8 cellular contexts compared by ENCODE assay signal in genomic region chr4:118969359-118969758, GRCh38.
A peak's percentile ranks its signal among the peaks of the same experiment; 100 is the strongest.
DNase-seq lines count a peak whose midpoint lies in the region; ATAC-seq, FAIRE-seq and TF ChIP-seq lines count a peak whose summit lies in the region.

No MANE protein-coding gene starts in this region.

- no peak overlapping the region for H2AFZ ChIP-seq in H1 (ENCODE audit: low read length)

- POLR2A ChIA-PET in H1 (lab: Charles Lee; ENCODE audit: partially characterized antibody) = interaction anchor here (0.6 kb wide), 1 partner anchor 400 kb away, joined by 3 read pairs; no protein-coding TSS in a partner anchor

- WGBS in H1 (ENCODE audit: extremely low coverage in 1 of 2, insufficient coverage in 1 of 2, insufficient read length in 1 of 2, insufficient replicate concordance in 2 of 2, low coverage in 1 of 2, low lambda C conversion rate in 2 of 2, missing lambda C conversion rate in 1 of 2), 2 experiments = 50% methylated on average over 5 of the region's 5 CpGs; no CpG with 5 or more reads in 1 of the 2 experiments

- H3K79me2 ChIP-seq in H1 (ENCODE audit: control insufficient read depth in 1 of 2, insufficient read depth in 2 of 2, low read length in 2 of 2) = no peaks in the 10 kb centered on the region

- H3K4me1 ChIP-seq in NT2/D1 (ENCODE audit: insufficient read depth, insufficient read length) (no peaks in the 10 kb centered on the region), H1 (replicated peaks in 1 of 4; ENCODE audit: control insufficient read depth in 3 of 4, insufficient read depth in 4 of 4, low read length in 3 of 4) (peaks cover 0 to 7% (median 5%) of the 10 kb centered on the region in 4 experiments; a peak in 6 of 7 replicates)

- no peak overlapping the region for H3K4me3 ChIP-seq in NT2/D1 (ENCODE audit: insufficient read length, low read depth)
- no peak overlapping the region for H3K4me3 ChIP-seq in H1 (ENCODE audit: extremely low read depth in 1 of 4, insufficient read depth in 2 of 4, low read depth in 3 of 4, low read length in 4 of 4)

- H2BK12ac ChIP-seq in H1 (ENCODE audit: low read depth, low read length) = no peak overlapping the region

- H2BK120ac ChIP-seq in H1 (replicated peaks; ENCODE audit: low read depth, low read length) = no peak overlapping the region

- no peak overlapping the region for H3K23ac ChIP-seq in H1 (ENCODE audit: insufficient read length)

- H4K5ac ChIP-seq in H1 (ENCODE audit: insufficient read length, low read depth, low read length) = no peak overlapping the region

- H3K27me3 ChIP-seq in NT2/D1 (ENCODE audit: insufficient read depth, insufficient read length) (no peaks in the 10 kb centered on the region), H1 (replicated peaks in 1 of 4; ENCODE audit: control insufficient read depth in 3 of 4, extremely low read depth in 1 of 4, insufficient read depth in 3 of 4, low read length in 3 of 4) (no peaks in the 10 kb centered on the region)

- H2BK5ac ChIP-seq in H1 (ENCODE audit: low read depth, low read length) = no peak overlapping the region

- no peak for TF ChIP-seq POLR2A in H1 (IDR thresholded peaks at IDR 0.05; ENCODE audit: control extremely low read depth in 1 of 2, low read depth in 2 of 2, low read length in 2 of 2)

- no peak overlapping the region for H2BK20ac ChIP-seq in H1 (ENCODE audit: low read length)

- peak; percentile 77 for FAIRE-seq in H1 (lab: Jason Lieb, UNC)

- H4K91ac ChIP-seq in H1 (replicated peaks; ENCODE audit: insufficient read length, low read length) = no peak overlapping the region

- CTCF ChIA-PET in H1 (lab: Charles Lee; ENCODE audit: partially characterized antibody) = interaction anchor here (0.7 to 2.3 kb wide), 21 partner anchors 8 to 615 kb away, joined by 3 to 12 read pairs (median 3); no protein-coding TSS in a partner anchor

- H2AK5ac ChIP-seq in H1 (ENCODE audit: low read depth, low read length) = no peak overlapping the region

- intact Hi-C loops in Right ventricle myocardium inferior (cut with DNase I) = loop anchor here (1.0 to 2.0 kb wide), 2 partner anchors 198 to 227 kb away; no protein-coding TSS in a partner anchor
- intact Hi-C loops in cardiac septum (cut with DNase I) = loop anchor here (1.0 to 2.0 kb wide), 2 partner anchors 80 to 229 kb away; no protein-coding TSS in a partner anchor

- peak; percentile 82 to 83 for TF ChIP-seq RAD21 in H1 (IDR thresholded peaks at IDR 0.05 in 1 of 2, conservative IDR thresholded peaks at IDR 0.05 in 1 of 2; ENCODE audit: low read depth in 2 of 2, low read length in 2 of 2)

- H3K14ac ChIP-seq in H1 (ENCODE audit: insufficient read length) = no peak overlapping the region

- no peak for TF ChIP-seq EP300 in H1 (IDR thresholded peaks at IDR 0.05; ENCODE audit: borderline replicate concordance in 1 of 2, low read depth in 2 of 2, low read length in 2 of 2)

- no peak overlapping the region for H3K18ac ChIP-seq in H1 (ENCODE audit: extremely low read depth, low read length)

- H3K4me2 ChIP-seq in H1 (ENCODE audit: insufficient read depth in 1 of 2, low read depth in 2 of 2, low read length in 2 of 2) = no peak overlapping the region

- no peaks in the 10 kb centered on the region for H3K9me3 ChIP-seq in NT2/D1 (ENCODE audit: insufficient read depth, low read length)
- H3K9me3 ChIP-seq in H1 (ENCODE audit: insufficient read depth in 2 of 2, low read depth in 1 of 2, low read length in 1 of 2) = no peaks in the 10 kb centered on the region

- no peak overlapping the region for H3K56ac ChIP-seq in H1 (replicated peaks; ENCODE audit: insufficient read length, low read depth, low read length)

- DNase-seq in Right ventricle myocardium inferior (ENCODE audit: missing footprints) = peak; percentile 72
- DNase-seq in cardiac septum (ENCODE audit: low spot score) = no peak
- DNase-seq in NT2/D1 (ENCODE audit: low read depth, low spot score) = peak; percentile 15
- DNase-seq in H1 (ENCODE audit: low read depth in 1 of 2, low spot score in 2 of 2) = no peak
- peak; percentile 53 for DNase-seq in mucosa of gallbladder (ENCODE audit: low spot score)
- DNase-seq in NK-92 (lab: John Stamatoyannopoulos, UW; ENCODE audit: unreplicated experiment) = no peak

- ATAC-seq in Right ventricle myocardium inferior (peak; percentile 91), HG02870 (IDR thresholded peaks at IDR 0.05; ENCODE audit: unreplicated experiment) (no peak), HG02885 (IDR thresholded peaks at IDR 0.05; ENCODE audit: poor library complexity, unreplicated experiment) (no peak)

- H4K20me1 ChIP-seq in H1 (replicated peaks in 1 of 2; ENCODE audit: control insufficient read depth in 1 of 2, insufficient read depth in 2 of 2, low read length in 2 of 2) = no peaks in the 10 kb centered on the region

- TF ChIP-seq CTCF in H1 (IDR thresholded peaks at IDR 0.05; ENCODE audit: control extremely low read depth in 1 of 3, insufficient read depth in 1 of 3, low read depth in 1 of 3, low read length in 3 of 3) = peak in 2 of 3 experiments; percentile 51 to 57; a peak in 3 of 4 replicates

- no peak overlapping the region for H4K8ac ChIP-seq in H1 (ENCODE audit: extremely low read depth, insufficient read depth, low read length)

- H2BK15ac ChIP-seq in H1 (ENCODE audit: low read length) = no peak overlapping the region

- no peaks in the 10 kb centered on the region for H3K23me2 ChIP-seq in H1 (ENCODE audit: low read depth, low read length)

- H3K9ac ChIP-seq in NT2/D1 (ENCODE audit: insufficient read length, low read depth) (no peak overlapping the region), H1 (replicated peaks in 1 of 4; ENCODE audit: extremely low read depth in 1 of 4, low read depth in 3 of 4, low read length in 3 of 4) (no peak overlapping the region)

- H3K36me3 ChIP-seq in NT2/D1 (ENCODE audit: insufficient read depth, insufficient read length, low read length) (no peaks in the 10 kb centered on the region), H1 (ENCODE audit: control insufficient read depth in 2 of 4, insufficient read depth in 4 of 4, low read length in 3 of 4) (no peaks in the 10 kb centered on the region)

- H3K27ac ChIP-seq in H1 (ENCODE audit: low read depth, low read length) = no peak overlapping the region

- H3K4ac ChIP-seq in H1 (replicated peaks; ENCODE audit: insufficient read length, low read depth, low read length) = no peak overlapping the region

- H3K79me1 ChIP-seq in H1 (ENCODE audit: low read depth, low read length) = no peaks in the 10 kb centered on the region

TF ChIP-seq in H1, 55 proteins besides CTCF, POLR2A, EP300 and RAD21:
- TF ChIP-seq KDM5A (IDR thresholded peaks at IDR 0.05; ENCODE audit: low read length) (no peak), TBP (IDR thresholded peaks at IDR 0.05; ENCODE audit: low read depth, low read length) (peak; percentile 76)

Comparison
In these comparisons a context has a peak if more than half of its experiments do, and no peak if none do; other contexts are left out.
1. DNase-seq: peak in Right ventricle myocardium inferior (single experiment), NT2/D1 (single experiment) and mucosa of gallbladder (single experiment); none in cardiac septum (single experiment), H1 (0 of 2) and NK-92 (single experiment).